In genomic region chr3:37221407-37221806, GRCh38 we compare ENCODE assay signal across 12 cellular contexts. TPM values are rescaled to one million over a fixed set of nuclear protein-coding genes. Genes with fewer than 3 reads are reported as not detected.
DNase-seq lines count a peak whose midpoint lies in the region; ATAC-seq and TF ChIP-seq lines count a peak whose summit lies in the region.
"Had no signal": no experiment of that assay in that cellular context is flagged by ENCODE, and none has a peak within 500 bp of the region (broad histone marks: within the 10 kb centered on the region; RNA-seq: fewer than 3 reads in every experiment).

No MANE protein-coding gene starts in this region.

- H3K4me1 ChIP-seq in SJSA1 (replicated peaks), result peaks cover 22% of the 10 kb centered on the region

- H3K9me3 Mint-ChIP-seq in activated naive CD4-positive, alpha-beta T cell treated with anti-CD3 and anti-CD28 coated beads, Interleukin-2, amount 50 U/mL, for 72 hours, result no peaks in the 10 kb centered on the region
- no peaks in the 10 kb centered on the region for H3K9me3 Mint-ChIP-seq in activated naive CD4-positive, alpha-beta T cell treated with anti-CD3 and anti-CD28 coated beads for 36 hours
- no peaks in the 10 kb centered on the region for H3K9me3 Mint-ChIP-seq in type B pancreatic cell

- no peak overlapping the region for H3K4me3 Mint-ChIP-seq in activated naive CD4-positive, alpha-beta T cell treated with anti-CD3 and anti-CD28 coated beads for 36 hours
- no peak overlapping the region for H3K4me3 Mint-ChIP-seq in type B pancreatic cell

- H3K4me3 ChIP-seq in SJSA1 (no peak overlapping the region), fibroblast of pulmonary artery (replicated peaks; ENCODE audit: low read depth, low read length) (no peak overlapping the region)
- H3K4me3 ChIP-seq: spleen had no signal

- no peak for DNase-seq in activated naive CD4-positive, alpha-beta T cell treated with anti-CD3 and anti-CD28 coated beads, Interleukin-2, amount 50 U/mL, for 72 hours (ENCODE audit: low spot score in 2 of 2)
- no peak for DNase-seq in activated naive CD4-positive, alpha-beta T cell treated with anti-CD3 and anti-CD28 coated beads for 36 hours
- DNase-seq in SJSA1 (ENCODE audit: low read depth in 1 of 2, low spot score in 2 of 2) (peak; percentile 67 to 70), fibroblast of pulmonary artery (ENCODE audit: low read depth) (peak; percentile 72), type B pancreatic cell (ENCODE audit: extremely low spot score, unreplicated experiment) (no peak), HuH-7 (ENCODE audit: low spot score) (no peak)
- DNase-seq in stimulated activated CD4-positive, alpha-beta T cell treated with anti-CD3 and anti-CD28 coated beads, Interleukin-4, amount 100 ng/mL, for 24 hours, result no peak
- DNase-seq: activated CD4-positive, CD25-positive, alpha-beta regulatory T cell; NCI-H1048; spleen; stimulated activated naive CD4-positive, alpha-beta T cell had no signal

- CTCF ChIA-PET in activated naive CD4-positive, alpha-beta T cell treated with anti-CD3 and anti-CD28 coated beads for 36 hours (lab: Charles Lee), result interaction anchor here (0.6 to 1.0 kb wide), 2 partner anchors 8 to 72 kb away, joined by 3 to 4 read pairs; no protein-coding TSS in a partner anchor

- no peaks in the 10 kb centered on the region for H3K27me3 Mint-ChIP-seq in activated naive CD4-positive, alpha-beta T cell treated with anti-CD3 and anti-CD28 coated beads for 36 hours (ENCODE audit: low read depth)
- peaks cover 4% of the 10 kb centered on the region for H3K27me3 Mint-ChIP-seq in type B pancreatic cell

- H3K27ac Mint-ChIP-seq in activated naive CD4-positive, alpha-beta T cell treated with anti-CD3 and anti-CD28 coated beads, Interleukin-2, amount 50 U/mL, for 72 hours, result no peak overlapping the region
- no peak overlapping the region for H3K27ac Mint-ChIP-seq in activated naive CD4-positive, alpha-beta T cell treated with anti-CD3 and anti-CD28 coated beads for 36 hours
- peak overlapping the region; percentile 73 for H3K27ac Mint-ChIP-seq in type B pancreatic cell

- peaks cover 12% of the 10 kb centered on the region for H3K4me1 Mint-ChIP-seq in activated naive CD4-positive, alpha-beta T cell treated with anti-CD3 and anti-CD28 coated beads for 36 hours (ENCODE audit: low read depth)
- H3K4me1 Mint-ChIP-seq in type B pancreatic cell (ENCODE audit: unreplicated experiment), result peaks cover 5% of the 10 kb centered on the region

- 0 out of 2 replicates have a peak overlapping the region, but pooled peaks have one; percentile 16 for H3K27ac ChIP-seq in SJSA1
- H3K27ac ChIP-seq: spleen had no signal

- no peaks in the 10 kb centered on the region for H3K27me3 ChIP-seq in SJSA1 (replicated peaks)
- H3K27me3 ChIP-seq: spleen had no signal

- H3K36me3 Mint-ChIP-seq in activated naive CD4-positive, alpha-beta T cell treated with anti-CD3 and anti-CD28 coated beads, Interleukin-2, amount 50 U/mL, for 72 hours, result no peaks in the 10 kb centered on the region
- no peaks in the 10 kb centered on the region for H3K36me3 Mint-ChIP-seq in activated naive CD4-positive, alpha-beta T cell treated with anti-CD3 and anti-CD28 coated beads for 36 hours (ENCODE audit: low read depth)
- no peaks in the 10 kb centered on the region for H3K36me3 Mint-ChIP-seq in type B pancreatic cell

- no peaks in the 10 kb centered on the region for H3K36me3 ChIP-seq in SJSA1
- H3K36me3 ChIP-seq: spleen had no signal

- no peaks in the 10 kb centered on the region for H3K9me3 ChIP-seq in SJSA1 (replicated peaks)
- H3K9me3 ChIP-seq: spleen had no signal

- TF ChIP-seq CTCF in fibroblast of pulmonary artery (IDR thresholded peaks at IDR 0.05; ENCODE audit: low read length, missing control alignments), result no peak
- TF ChIP-seq CTCF in type B pancreatic cell (conservative IDR thresholded peaks at IDR 0.05), result no peak

- intact Hi-C loops in activated naive CD4-positive, alpha-beta T cell treated with anti-CD3 and anti-CD28 coated beads for 36 hours (cut with micrococcal nuclease), result no loop called here

- peak; percentile 67 to 76 for ATAC-seq in activated naive CD4-positive, alpha-beta T cell treated with anti-CD3 and anti-CD28 coated beads, Interleukin-2, amount 50 U/mL, for 72 hours
- ATAC-seq in GM21576 (IDR thresholded peaks at IDR 0.05; ENCODE audit: unreplicated experiment), result no peak

RNA-seq across cellular contexts. Expression of gene GOLGA4, which starts 21.7 kb away (rescaled TPM):
- total RNA-seq in activated naive CD4-positive, alpha-beta T cell treated with anti-CD3 and anti-CD28 coated beads, Interleukin-2, amount 50 U/mL, for 72 hours, result 10 to 100 TPM; 37.1 to 45.0 TPM
- total RNA-seq in activated naive CD4-positive, alpha-beta T cell treated with anti-CD3 and anti-CD28 coated beads for 36 hours, result 10 to 100 TPM; 22.3 to 25.4 TPM
- total RNA-seq in SJSA1 (2014; rRNA removed; shearing (Covaris generic)), result 45.3 and 51.5 TPM in 2 replicates
- 55.8 and 77.5 TPM in 2 replicates for total RNA-seq in type B pancreatic cell (ENCODE audit: low replicate concordance)

RNA-seq across cellular contexts. Expression of gene LRRFIP2, which starts 47.0 kb away (rescaled TPM):
- total RNA-seq in activated naive CD4-positive, alpha-beta T cell treated with anti-CD3 and anti-CD28 coated beads, Interleukin-2, amount 50 U/mL, for 72 hours, result 10 to 100 TPM; 17.3 to 41.0 TPM
- 10 to 100 TPM; 13.3 to 15.3 TPM for total RNA-seq in activated naive CD4-positive, alpha-beta T cell treated with anti-CD3 and anti-CD28 coated beads for 36 hours
- total RNA-seq in SJSA1 (2014; rRNA removed; shearing (Covaris generic)), result 60.6 and 67.5 TPM in 2 replicates
- total RNA-seq in type B pancreatic cell (ENCODE audit: low replicate concordance), result 63.5 and 68.5 TPM in 2 replicates

Comparison
In these comparisons a context has a peak if more than half of its experiments do, and no peak if none do; other contexts are left out.
1. DNase-seq: peak in SJSA1 (2 of 2) and fibroblast of pulmonary artery (single experiment); none in activated naive CD4-positive, alpha-beta T cell treated with anti-CD3 and anti-CD28 coated beads, Interleukin-2, amount 50 U/mL, for 72 hours (0 of 2), activated naive CD4-positive, alpha-beta T cell treated with anti-CD3 and anti-CD28 coated beads for 36 hours (single experiment), type B pancreatic cell (single experiment), HuH-7 (single experiment) and stimulated activated CD4-positive, alpha-beta T cell treated with anti-CD3 and anti-CD28 coated beads, Interleukin-4, amount 100 ng/mL, for 24 hours (single experiment).